In genomic region chr2:113218283-113219091, GRCh38 we compare ENCODE assay signal across 11 cellular contexts. TPM values are rescaled to one million over a fixed set of nuclear protein-coding genes. Genes with fewer than 3 reads are reported as not detected.
DNase-seq lines count a peak whose midpoint lies in the region; ATAC-seq and TF ChIP-seq lines count a peak whose summit lies in the region.
"Had no signal": no experiment of that assay in that cellular context is flagged by ENCODE, and none has a peak within 500 bp of the region (broad histone marks: within the 10 kb centered on the region; RNA-seq: fewer than 3 reads in every experiment).

No MANE protein-coding gene starts in this region.

- no peaks in the 10 kb centered on the region for H3F3A ChIP-seq in neural progenitor cell (ENCODE audit: low read depth)

- H3K27me3 Mint-ChIP-seq in neural progenitor cell (ENCODE audit: insufficient read depth, low read depth), result peaks cover 16% of the 10 kb centered on the region
- H3K27me3 Mint-ChIP-seq in CD8-positive, alpha-beta T cell (ENCODE audit: low read depth), result no peaks in the 10 kb centered on the region

- TF ChIP-seq CTCF in fibroblast of lung (conservative IDR thresholded peaks at IDR 0.05 in 1 of 2, IDR thresholded peaks at IDR 0.05 in 1 of 2; ENCODE audit: low read depth in 1 of 2, low read length in 2 of 2) (no peak), neural progenitor cell (IDR thresholded peaks at IDR 0.05) (no peak)
- no peak for TF ChIP-seq CTCF in CD8-positive, alpha-beta T cell (IDR thresholded peaks at IDR 0.05)

- H3K79me2 ChIP-seq in fibroblast of lung (ENCODE audit: control insufficient read depth, insufficient read depth, low read length) (no peaks in the 10 kb centered on the region), neural progenitor cell (ENCODE audit: low read depth) (no peaks in the 10 kb centered on the region)

- POLR2A ChIA-PET in CD8-positive, alpha-beta T cell (lab: Charles Lee), result interaction anchor here (1.5 kb wide), 1 partner anchor 29 kb away, joined by 3 read pairs; no protein-coding TSS in a partner anchor

- H3K4me2 ChIP-seq in fibroblast of lung (ENCODE audit: extremely low read depth, insufficient read depth, low read length) (no peak overlapping the region), neural progenitor cell (no peak overlapping the region)

- H3K27ac ChIP-seq in fibroblast of lung (ENCODE audit: insufficient read depth, low read length), result peak overlapping the region; percentile 8
- H3K27ac ChIP-seq in neural progenitor cell, result no peak overlapping the region
- no peak overlapping the region for H3K27ac ChIP-seq in CD8-positive, alpha-beta T cell (ENCODE audit: low read depth, low read length)
- H3K27ac ChIP-seq: cardiac muscle cell had no signal

- peaks cover 67% of the 10 kb centered on the region for H3K4me1 Mint-ChIP-seq in neural progenitor cell
- peaks cover 19% of the 10 kb centered on the region for H3K4me1 Mint-ChIP-seq in CD8-positive, alpha-beta T cell (ENCODE audit: low read depth)

- H2AFZ ChIP-seq in fibroblast of lung (ENCODE audit: low read length), result no peak overlapping the region
- H2AFZ ChIP-seq in neural progenitor cell (replicated peaks), result no peak overlapping the region

- H3K4me1 ChIP-seq in fibroblast of lung (ENCODE audit: control insufficient read depth, extremely low read depth, insufficient read depth, low read length) (peaks cover 12% of the 10 kb centered on the region), neural progenitor cell (peaks cover 5% of the 10 kb centered on the region)
- peaks cover 17% of the 10 kb centered on the region for H3K4me1 ChIP-seq in CD8-positive, alpha-beta T cell (ENCODE audit: insufficient read depth, low read length)

- DNase-seq in AG20443 (ENCODE audit: low spot score), result peak; percentile 88
- peak; percentile 86 for DNase-seq in LoVo (ENCODE audit: low spot score)
- DNase-seq in fibroblast of lung (ENCODE audit: low read depth in 2 of 2), result peak; percentile 63 to 65
- no peak for DNase-seq in neural progenitor cell (ENCODE audit: low spot score)
- DNase-seq in CD8-positive, alpha-beta T cell, result no peak
- DNase-seq in NCI-H1105 treated with DMSO at 0.1 percent for 48 hours (lab: John Stamatoyannopoulos, UW), result no peak
- no peak for DNase-seq in DMS153 (lab: John Stamatoyannopoulos, UW)
- DNase-seq: activated CD4-positive, alpha-beta T cell treated with anti-CD3 and anti-CD28 coated beads for 4 hours; NCI-H748 treated with DMSO at 0.1 percent for 48 hours had no signal

- ATAC-seq in CD8-positive, alpha-beta T cell, result no peak
- no peak for ATAC-seq in HG03469 (IDR thresholded peaks at IDR 0.05; ENCODE audit: unreplicated experiment)

- H3K36me3 ChIP-seq in fibroblast of lung (ENCODE audit: control insufficient read depth, insufficient read depth, low read length) (no peaks in the 10 kb centered on the region), neural progenitor cell (no peaks in the 10 kb centered on the region)
- H3K36me3 ChIP-seq in CD8-positive, alpha-beta T cell (ENCODE audit: insufficient read depth, low read length), result no peaks in the 10 kb centered on the region
- H3K36me3 ChIP-seq: cardiac muscle cell had no signal

- H3K9me3 Mint-ChIP-seq in neural progenitor cell, result peaks cover 12% of the 10 kb centered on the region
- no peaks in the 10 kb centered on the region for H3K9me3 Mint-ChIP-seq in CD8-positive, alpha-beta T cell

- no peaks in the 10 kb centered on the region for H3K9me3 ChIP-seq in fibroblast of lung (ENCODE audit: control insufficient read depth, insufficient read depth, low read depth, low read length)
- no peaks in the 10 kb centered on the region for H3K9me3 ChIP-seq in neural progenitor cell (ENCODE audit: low read depth)
- no peaks in the 10 kb centered on the region for H3K9me3 ChIP-seq in CD8-positive, alpha-beta T cell (ENCODE audit: low read length)

- H3K36me3 Mint-ChIP-seq in neural progenitor cell, result peaks cover 5% of the 10 kb centered on the region
- no peaks in the 10 kb centered on the region for H3K36me3 Mint-ChIP-seq in CD8-positive, alpha-beta T cell

- H3K27ac Mint-ChIP-seq in neural progenitor cell, result peak overlapping the region; percentile 19
- no peak overlapping the region for H3K27ac Mint-ChIP-seq in CD8-positive, alpha-beta T cell

- H3K9ac ChIP-seq in fibroblast of lung (ENCODE audit: insufficient read depth, low read length) (no peak overlapping the region), neural progenitor cell (no peak overlapping the region)

- peak overlapping the region; percentile 62 for H3K4me3 Mint-ChIP-seq in neural progenitor cell
- H3K4me3 Mint-ChIP-seq in CD8-positive, alpha-beta T cell, result no peak overlapping the region

- H3K27me3 ChIP-seq in fibroblast of lung (ENCODE audit: control insufficient read depth, insufficient read depth, low read length), result peaks cover 2% of the 10 kb centered on the region
- no peaks in the 10 kb centered on the region for H3K27me3 ChIP-seq in neural progenitor cell
- H3K27me3 ChIP-seq in CD8-positive, alpha-beta T cell (ENCODE audit: insufficient read depth, low read length), result no peaks in the 10 kb centered on the region
- H3K27me3 ChIP-seq: cardiac muscle cell had no signal

- intact Hi-C loops in CD8-positive, alpha-beta T cell (cut with DNase I, micrococcal nuclease), result no loop called here

- no peaks in the 10 kb centered on the region for H4K20me1 ChIP-seq in fibroblast of lung (ENCODE audit: control insufficient read depth, extremely low read depth, insufficient read depth, low read length)
- no peaks in the 10 kb centered on the region for H4K20me1 ChIP-seq in neural progenitor cell (ENCODE audit: low read depth)

- no peak overlapping the region for H3K4me3 ChIP-seq in fibroblast of lung (replicated peaks in 1 of 4; ENCODE audit: control extremely low read depth in 1 of 4, insufficient read depth in 1 of 4, low read depth in 3 of 4, low read length in 4 of 4)
- no peak overlapping the region for H3K4me3 ChIP-seq in neural progenitor cell
- no peak overlapping the region for H3K4me3 ChIP-seq in CD8-positive, alpha-beta T cell (ENCODE audit: low read depth, low read length)
- H3K4me3 ChIP-seq: cardiac muscle cell had no signal

- CTCF ChIA-PET in CD8-positive, alpha-beta T cell (lab: Charles Lee), result interaction anchor here (1.9 kb wide), 1 partner anchor 80 kb away, joined by 12 read pairs; no protein-coding TSS in a partner anchor

RNA-seq across cellular contexts. Expression of gene PSD4, which starts 44.7 kb away (rescaled TPM):
- total RNA-seq in fibroblast of lung (2.6 and 6.1 TPM in 2 replicates), neural progenitor cell (ENCODE audit: low replicate concordance) (0.02 and 0.87 TPM in 2 replicates)
- 1.0 and 1.4 TPM in 2 replicates for polyA plus RNA-seq in fibroblast of lung
- polyA plus RNA-seq in fibroblast of lung (2012), result 1.9 and 2.6 TPM in 2 replicates
- 3.3 and 3.7 TPM in 2 replicates for polyA minus RNA-seq in fibroblast of lung (ENCODE audit: low replicate concordance)
- total RNA-seq in CD8-positive, alpha-beta T cell, result 10 to 100 TPM; 80.6 to 86.2 TPM

Comparison
In these comparisons a context has a peak if more than half of its experiments do, and no peak if none do; other contexts are left out.
1. DNase-seq: peak in AG20443 (single experiment), LoVo (single experiment) and fibroblast of lung (2 of 2); none in neural progenitor cell (single experiment), CD8-positive, alpha-beta T cell (0 of 7), NCI-H1105 treated with DMSO at 0.1 percent for 48 hours (single experiment) and DMS153 (single experiment).
2. RNA of gene PSD4, which starts 44.7 kb away (total RNA-seq): 80.6 to 86.2 TPM in CD8-positive, alpha-beta T cell; 2.6 to 6.1 TPM in fibroblast of lung and 0.02 to 0.87 TPM in neural progenitor cell; every median in the first group is over 10 times any median in the second.